Comparison of ENCODE assay signal across 20 cellular contexts in genomic region chr6:32073066-32073465, GRCh38. TPM values are rescaled to one million over a fixed set of nuclear protein-coding genes. Genes with fewer than 3 reads are reported as not detected.
"Had no signal": no experiment of that assay in that cellular context is flagged by ENCODE, and none has a peak within 500 bp of the region (broad histone marks: within the 10 kb centered on the region; RNA-seq: fewer than 3 reads in every experiment).

No MANE protein-coding gene starts in this region.

- H3K36me3 ChIP-seq: cardiac muscle cell had no signal

- H3K9me3 Mint-ChIP-seq: activated CD4-positive, alpha-beta memory T cell treated with anti-CD3 and anti-CD28 coated beads, Interleukin-2, amount 10 ng/mL, durations not matched to agents 7 days and 5 days; activated naive CD8-positive, alpha-beta T cell treated with anti-CD3 and anti-CD28 coated beads, Interleukin-2, amount 50 U/mL, for 24 hours; activated T-cell treated with anti-CD3 and anti-CD28 coated beads, Interleukin-2, amount 50 U/mL, for 72 hours; naive thymus-derived CD4-positive, alpha-beta T cell; stimulated activated naive CD8-positive, alpha-beta T cell treated with anti-CD3 and anti-CD28 coated beads, Interleukin-15, amount 100 ng/mL, for 72 hours had no signal

- H3K9me3 ChIP-seq: ascending aorta, esophagus squamous epithelium, sigmoid colon, testis, upper lobe of right lung had no signal

- H3K4me3 ChIP-seq: ascending aorta, cardiac muscle cell, esophagus squamous epithelium, sigmoid colon, testis, upper lobe of right lung had no signal

- H3K4me1 Mint-ChIP-seq: activated CD4-positive, alpha-beta memory T cell treated with anti-CD3 and anti-CD28 coated beads, Interleukin-2, amount 10 ng/mL, durations not matched to agents 7 days and 5 days; activated naive CD8-positive, alpha-beta T cell treated with anti-CD3 and anti-CD28 coated beads, Interleukin-2, amount 50 U/mL, for 24 hours; stimulated activated naive CD8-positive, alpha-beta T cell treated with anti-CD3 and anti-CD28 coated beads, Interleukin-15, amount 100 ng/mL, for 72 hours had no signal

- DNase-seq: activated CD4-positive, alpha-beta memory T cell treated with anti-CD3 and anti-CD28 coated beads, Interleukin-2, amount 10 ng/mL, durations not matched to agents 7 days and 5 days; activated CD4-positive, alpha-beta T cell treated with anti-CD3 and anti-CD28 coated beads for 1 hour; activated naive CD8-positive, alpha-beta T cell treated with anti-CD3 and anti-CD28 coated beads, Interleukin-2, amount 50 U/mL, for 24 hours; activated T-cell treated with anti-CD3 and anti-CD28 coated beads, Interleukin-2, amount 50 U/mL, for 72 hours; esophagus squamous epithelium; foreskin fibroblast; left colon; naive thymus-derived CD4-positive, alpha-beta T cell; occipital lobe; sigmoid colon; stimulated activated CD4-positive, alpha-beta T cell treated with anti-CD3 and anti-CD28 coated beads, Interleukin-2, amount 100 ng/mL, for 48 hours; stimulated activated CD8-positive, alpha-beta memory T cell treated with anti-CD3 and anti-CD28 coated beads, Interleukin-4, amount 100 ng/mL, for 48 hours; stimulated activated naive CD8-positive, alpha-beta T cell treated with anti-CD3 and anti-CD28 coated beads, Interleukin-15, amount 100 ng/mL, for 72 hours; testis; upper lobe of right lung had no signal

- H3K4me3 Mint-ChIP-seq: activated CD4-positive, alpha-beta memory T cell treated with anti-CD3 and anti-CD28 coated beads, Interleukin-2, amount 10 ng/mL, durations not matched to agents 7 days and 5 days; activated naive CD8-positive, alpha-beta T cell treated with anti-CD3 and anti-CD28 coated beads, Interleukin-2, amount 50 U/mL, for 24 hours; activated T-cell treated with anti-CD3 and anti-CD28 coated beads, Interleukin-2, amount 50 U/mL, for 72 hours; naive thymus-derived CD4-positive, alpha-beta T cell; stimulated activated naive CD8-positive, alpha-beta T cell treated with anti-CD3 and anti-CD28 coated beads, Interleukin-15, amount 100 ng/mL, for 72 hours had no signal

- H3K27ac ChIP-seq: cardiac muscle cell, esophagus squamous epithelium, testis, upper lobe of right lung had no signal

- H3K27me3 ChIP-seq: ascending aorta, cardiac muscle cell, esophagus squamous epithelium, sigmoid colon, testis, upper lobe of right lung had no signal

- H3K27ac Mint-ChIP-seq: activated CD4-positive, alpha-beta memory T cell treated with anti-CD3 and anti-CD28 coated beads, Interleukin-2, amount 10 ng/mL, durations not matched to agents 7 days and 5 days; activated naive CD8-positive, alpha-beta T cell treated with anti-CD3 and anti-CD28 coated beads, Interleukin-2, amount 50 U/mL, for 24 hours; activated T-cell treated with anti-CD3 and anti-CD28 coated beads, Interleukin-2, amount 50 U/mL, for 72 hours had no signal

- H3K4me1 ChIP-seq: sigmoid colon, upper lobe of right lung had no signal

RNA-seq across cellular contexts. Expression of gene CYP21A2, which starts 34.9 kb away (rescaled TPM):
- total RNA-seq: lung microvascular endothelial cell, mononuclear cell, occipital lobe, pulmonary artery endothelial cell had no signal

RNA-seq across cellular contexts. Expression of gene FKBPL, which starts 57.0 kb away (rescaled TPM):
- total RNA-seq: ascending aorta had no signal
